Comparison of ENCODE assay signal across 22 cellular contexts in genomic region chr7:35487841-35488240, GRCh38.
"Had no signal": no experiment of that assay in that cellular context is flagged by ENCODE, and none has a peak within 500 bp of the region (broad histone marks: within the 10 kb centered on the region; RNA-seq: fewer than 3 reads in every experiment).

No MANE protein-coding gene starts in this region.

- DNase-seq: dermis blood vessel endothelial cell; dorsolateral prefrontal cortex; effector CD4-positive, alpha-beta T cell; effector memory CD4-positive, alpha-beta T cell; esophagus squamous epithelium; foreskin fibroblast; foreskin melanocyte; gastrocnemius medialis; glutamatergic neuron; head of caudate nucleus; heart right ventricle; hippocampal formation; kidney; kidney glomerular epithelial cell; left colon; left lung; left ventricle myocardium superior; lower lobe of right lung; mesenchymal stem cell; mucosa of descending colon; naive B cell had no signal

- H3K36me3 Mint-ChIP-seq: mesothelial cell of epicardium, naive B cell had no signal

- H3K4me3 Mint-ChIP-seq: mesothelial cell of epicardium, naive B cell had no signal

- H3K9me3 Mint-ChIP-seq: mesothelial cell of epicardium, naive B cell had no signal

- H3K27ac Mint-ChIP-seq: mesothelial cell of epicardium, naive B cell had no signal

- H3K4me1 Mint-ChIP-seq: mesothelial cell of epicardium, naive B cell had no signal
